8 cellular contexts compared by ENCODE assay signal in the genomic region with DNA sequence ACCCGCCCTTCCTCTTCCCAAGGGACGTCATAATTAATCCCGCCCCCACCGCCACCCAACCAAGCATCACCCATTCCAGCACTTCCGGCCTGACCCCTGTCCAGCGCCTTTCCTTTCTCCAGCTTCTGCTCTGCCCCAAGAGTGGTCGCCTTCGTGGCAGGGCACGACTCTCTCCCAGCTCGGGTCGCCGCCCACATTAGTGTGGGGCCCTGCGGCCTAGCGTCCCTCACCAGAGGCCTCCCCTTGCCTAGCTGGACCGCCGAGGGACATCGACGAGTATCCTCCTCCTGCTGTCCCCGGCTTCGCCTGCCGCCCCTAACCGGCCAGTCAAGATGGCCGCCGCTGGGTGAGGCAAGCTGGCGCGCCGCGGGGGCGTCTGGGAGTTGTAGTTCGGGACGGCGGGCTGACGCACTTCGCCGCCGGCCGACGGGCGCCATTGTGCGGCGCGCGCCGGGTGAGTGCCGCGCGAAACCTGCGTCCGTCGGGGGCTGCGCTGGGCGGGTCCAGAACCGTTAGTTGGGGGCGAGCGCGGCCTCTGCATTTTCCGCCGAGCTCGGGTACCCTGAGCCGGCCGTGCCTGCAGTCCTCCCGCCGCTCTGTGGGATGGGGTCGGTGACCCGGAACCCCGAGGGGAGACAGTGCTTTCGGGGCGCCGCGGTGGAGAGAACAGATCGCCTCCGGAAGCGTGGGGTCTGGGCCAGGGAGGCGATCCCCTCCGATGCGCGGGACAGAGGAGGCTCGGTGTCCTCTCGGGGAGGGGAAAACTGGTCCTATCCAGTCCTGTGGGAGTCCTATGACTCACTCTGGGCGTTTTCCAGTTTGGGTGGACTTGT. TPM values are rescaled to one million over a fixed set of nuclear protein-coding genes. Genes with fewer than 3 reads are reported as not detected.
A peak's percentile ranks its signal among the peaks of the same experiment; 100 is the strongest.
DNase-seq lines count a peak whose midpoint lies in the region; ATAC-seq, FAIRE-seq and TF ChIP-seq lines count a peak whose summit lies in the region.

A gene (plus strand): TSS at position 73 of the 833 bp plus-strand sequence. CDS start 905 bp downstream, outside the sequence.

- peak; percentile 54 to 75 for DNase-seq in NCI-H187 (lab: John Stamatoyannopoulos, UW)
- DNase-seq in T-helper 22 cell (ENCODE audit: low read depth), result peak; percentile 82
- peak; percentile 85 for DNase-seq in astrocyte (ENCODE audit: low read depth)
- peak; percentile 95 for DNase-seq in hepatic stellate cell (ENCODE audit: low spot score)
- DNase-seq in renal cortical epithelial cell (ENCODE audit: low read depth), result peak; percentile 78
- peak; percentile 96 to 98 for DNase-seq in aorta

- peak within 1 kb of the TSS; percentile 99 for H2AFZ ChIP-seq in astrocyte (ENCODE audit: low read depth, low read length)

- peak within 1 kb of the TSS; percentile 99 for H3K27ac Mint-ChIP-seq in astrocyte (ENCODE audit: unreplicated experiment)

- intact Hi-C loops in aorta (cut with DNase I), result loop anchor here in 1 of 2 donors (5.0 kb wide), 1 partner anchor 119 kb away; no protein-coding TSS in a partner anchor

- H3K9me3 ChIP-seq in astrocyte (ENCODE audit: insufficient read depth, low read depth, low read length), result peaks cover 55% of the 10 kb centered on the region
- H3K9me3 ChIP-seq in aorta (ENCODE audit: control insufficient read depth, low read length), result peaks cover 32% of the 10 kb centered on the region

- no peaks in the 10 kb centered on the region for H4K20me1 ChIP-seq in astrocyte (ENCODE audit: insufficient read depth, low read length)

- peaks cover 5% of the 10 kb centered on the region for H3K4me1 Mint-ChIP-seq in astrocyte (ENCODE audit: low read depth, unreplicated experiment)

- peak within 1 kb of the TSS; percentile 91 for H3K9ac ChIP-seq in astrocyte (ENCODE audit: low read length)

- H3K9me3 Mint-ChIP-seq in astrocyte (ENCODE audit: unreplicated experiment), result peaks cover 79% of the 10 kb centered on the region

- peaks cover 61% of the 10 kb centered on the region for H3K36me3 Mint-ChIP-seq in astrocyte (ENCODE audit: low read depth, unreplicated experiment)

- H3K27me3 ChIP-seq in astrocyte (ENCODE audit: insufficient read depth, low read length) (no peaks in the 10 kb centered on the region), aorta (ENCODE audit: control insufficient read depth in 1 of 2, insufficient read depth in 2 of 2, low read length in 1 of 2) (no peaks in the 10 kb centered on the region)

- H3K4me3 Mint-ChIP-seq in astrocyte (ENCODE audit: unreplicated experiment), result peak within 1 kb of the TSS; percentile 94

- no peak for TF ChIP-seq CTCF in astrocyte (IDR thresholded peaks at IDR 0.05; ENCODE audit: insufficient read depth, low read depth, low read length)

- peaks cover 36% of the 10 kb centered on the region for H3K79me2 ChIP-seq in astrocyte (ENCODE audit: insufficient read depth, low read length)

- H3K4me3 ChIP-seq in astrocyte (ENCODE audit: insufficient read depth, low read depth, low read length) (peak within 1 kb of the TSS; percentile 76), aorta (ENCODE audit: low read length in 2 of 2) (peak within 1 kb of the TSS; percentile 55 to 74)

- H3K4me1 ChIP-seq in astrocyte (ENCODE audit: insufficient read depth, low read length), result peaks cover 2% of the 10 kb centered on the region
- H3K4me1 ChIP-seq in aorta (ENCODE audit: control insufficient read depth in 1 of 2, insufficient read depth in 2 of 2, low read length in 2 of 2), result no peaks in the 10 kb centered on the region

- H3K27ac ChIP-seq in astrocyte (ENCODE audit: low read depth, low read length) (peak within 1 kb of the TSS; percentile 93), aorta (ENCODE audit: low read depth in 1 of 2, low read length in 2 of 2) (peak within 1 kb of the TSS; percentile 6 to 85)

- ATAC-seq in GM18498 (IDR thresholded peaks at IDR 0.05; ENCODE audit: unreplicated experiment), result peak; percentile 93
- ATAC-seq in HG02852 (IDR thresholded peaks at IDR 0.05; ENCODE audit: unreplicated experiment), result peak; percentile 89
- ATAC-seq in aorta (ENCODE audit: low FRiP score), result peak; percentile 98

- 1% methylated on average over 64 to 80 of the region's 80 CpGs for WGBS in aorta, 2 donors

- peak within 1 kb of the TSS; percentile 95 for H3K4me2 ChIP-seq in astrocyte (ENCODE audit: low read length)

- FAIRE-seq in astrocyte (lab: Jason Lieb, UNC), result no peak

- H3K27me3 Mint-ChIP-seq in astrocyte (ENCODE audit: low read depth, unreplicated experiment), result no peaks in the 10 kb centered on the region

- peaks cover 14% of the 10 kb centered on the region for H3K36me3 ChIP-seq in astrocyte (ENCODE audit: insufficient read depth, low read length)
- H3K36me3 ChIP-seq in aorta (ENCODE audit: control insufficient read depth in 1 of 2, insufficient read depth in 2 of 2, low read length in 1 of 2), result peaks cover 15 to 19% of the 10 kb centered on the region in 2 donors

RNA-seq across cellular contexts. Expression of the gene that starts here (rescaled TPM):
- total RNA-seq in astrocyte (38.5 and 39.0 TPM in 2 replicates), renal cortical epithelial cell (15.9 and 22.6 TPM in 2 replicates), aorta (10 to 100 TPM; 25.5 to 26.0 TPM)
- polyA plus RNA-seq in aorta, result 10 to 100 TPM in 1 of 2 donors, 1 to 10 TPM in 1; 4.1 to 14.6 TPM

Comparison
In these comparisons a context has a peak if more than half of its experiments do, and no peak if none do; other contexts are left out.
1. Peak in every context shown above with its lines: DNase-seq, ATAC-seq, H3K4me3 ChIP-seq and H3K27ac ChIP-seq.